Comparison of ENCODE assay signal across 8 cellular contexts in genomic region chr2:197499594-197500502, GRCh38. TPM values are rescaled to one million over a fixed set of nuclear protein-coding genes. Genes with fewer than 3 reads are reported as not detected.
DNase-seq lines count a peak whose midpoint lies in the region; ATAC-seq and TF ChIP-seq lines count a peak whose summit lies in the region.

Gene HSPD1, minus strand, starts transcription at chr2:197499840. Its CDS starts 992 bp downstream, at chr2:197498848.
Gene HSPE1, plus strand, starts transcription at chr2:197500379. Its CDS starts 58 bp downstream, at chr2:197500437.

- CTCF ChIA-PET in activated CD4-positive, alpha-beta T cell treated with anti-CD3 and anti-CD28 coated beads for 36 hours (lab: Charles Lee), result interaction anchor here (0.6 to 1.3 kb wide), 6 partner anchors 17 to 521 kb away, joined by 3 to 9 read pairs (median 3); partner anchors contain the start of gene SF3B1

- peak; percentile 78 for ATAC-seq in HG03442 (IDR thresholded peaks at IDR 0.05; ENCODE audit: unreplicated experiment)
- ATAC-seq in activated CD4-positive, alpha-beta T cell treated with anti-CD3 and anti-CD28 coated beads for 36 hours, result peak; percentile 88

- peaks cover 57% of the 10 kb centered on the region for H3K4me1 Mint-ChIP-seq in activated CD4-positive, alpha-beta T cell treated with anti-CD3 and anti-CD28 coated beads for 36 hours

- DNase-seq in Ammon's horn (ENCODE audit: low spot score) (peak; percentile 99), GM19238 (ENCODE audit: insufficient read length, low spot score) (peak; percentile 84), NCI-H524 (lab: John Stamatoyannopoulos, UW) (peak; percentile 97), choroid plexus epithelial cell (ENCODE audit: low read depth) (peak; percentile 99), kidney glomerular epithelial cell (lab: John Stamatoyannopoulos, UW) (peak; percentile 99)
- peak; percentile 99 for DNase-seq in activated CD4-positive, alpha-beta T cell treated with anti-CD3 and anti-CD28 coated beads for 36 hours
- DNase-seq in stimulated activated CD4-positive, alpha-beta T cell treated with anti-CD3 and anti-CD28 coated beads, Interleukin-1b, Interleukin-23, amount 100 ng/mL, for 1 hour (ENCODE audit: low read depth in 2 of 2), result peak; percentile 93

- no peaks in the 10 kb centered on the region for H3K9me3 Mint-ChIP-seq in activated CD4-positive, alpha-beta T cell treated with anti-CD3 and anti-CD28 coated beads for 36 hours (ENCODE audit: low read depth)

- TF ChIP-seq CTCF in choroid plexus epithelial cell (conservative IDR thresholded peaks at IDR 0.05; ENCODE audit: low read depth, low read length), result no peak

- no peaks in the 10 kb centered on the region for H3K27me3 Mint-ChIP-seq in activated CD4-positive, alpha-beta T cell treated with anti-CD3 and anti-CD28 coated beads for 36 hours

- H3K36me3 Mint-ChIP-seq in activated CD4-positive, alpha-beta T cell treated with anti-CD3 and anti-CD28 coated beads for 36 hours (ENCODE audit: low read depth), result peaks cover 83% of the 10 kb centered on the region

- peak within 1 kb of the TSS; percentile 92 for H3K4me3 Mint-ChIP-seq in activated CD4-positive, alpha-beta T cell treated with anti-CD3 and anti-CD28 coated beads for 36 hours

- peak within 1 kb of the TSS; percentile 89 for H3K4me3 ChIP-seq in choroid plexus epithelial cell (ENCODE audit: low read depth, low read length)

- H3K27ac Mint-ChIP-seq in activated CD4-positive, alpha-beta T cell treated with anti-CD3 and anti-CD28 coated beads for 36 hours, result peak within 1 kb of the TSS; percentile 97

- POLR2A ChIA-PET in activated CD4-positive, alpha-beta T cell treated with anti-CD3 and anti-CD28 coated beads for 36 hours (lab: Charles Lee), result interaction anchor here (0.6 to 2.7 kb wide), 17 partner anchors 9 to 701 kb away, joined by 3 to 29 read pairs (median 4); partner anchors contain the start of genes COQ10B, GTF3C3, MARS2 and MOB4

- intact Hi-C loops in activated CD4-positive, alpha-beta T cell treated with anti-CD3 and anti-CD28 coated beads for 36 hours (cut with DNase I, micrococcal nuclease), result loop anchor here (1.0 to 10.0 kb wide), 14 partner anchors 15 to 1329 kb away; partner anchors contain the start of genes COQ10B (in 2 of the 2), MARS2 (in 2 of the 2), SF3B1 (in 2 of the 2) and STK17B (in 2 of the 2)

RNA-seq across cellular contexts. Expression of gene HSPD1, which starts in this region (rescaled TPM):
- total RNA-seq in activated CD4-positive, alpha-beta T cell treated with anti-CD3 and anti-CD28 coated beads for 36 hours, result 1,000 to 10,000 TPM in 1 of 2 experiments, 100 to 1,000 TPM in 1; 872 to 1,138 TPM

RNA-seq across cellular contexts. Expression of gene HSPE1, which starts in this region (rescaled TPM):
- total RNA-seq in activated CD4-positive, alpha-beta T cell treated with anti-CD3 and anti-CD28 coated beads for 36 hours, result 100 to 1,000 TPM; 250 to 356 TPM

Comparison
In these comparisons a context has a peak if more than half of its experiments do, and no peak if none do; other contexts are left out.
1. Peak in every context shown above with its lines: DNase-seq, ATAC-seq and H3K4me3 ChIP-seq.